ENCODE assay signal across 8 cellular contexts in genomic region chr12:85866929-85867776, GRCh38. TPM values are rescaled to one million over a fixed set of nuclear protein-coding genes. Genes with fewer than 3 reads are reported as not detected.
DNase-seq lines count a peak whose midpoint lies in the region; ATAC-seq and TF ChIP-seq lines count a peak whose summit lies in the region.

No MANE protein-coding gene starts in this region.

- no peak overlapping the region for H3K14ac ChIP-seq in H9 (ENCODE audit: insufficient read depth, low read length)

- H2BK5ac ChIP-seq in H9 (ENCODE audit: insufficient read length, low read length), result no peak overlapping the region

- peaks cover 0 to 5% of the 10 kb centered on the region in 2 donors for H3K4me1 Mint-ChIP-seq in natural killer cell
- no peaks in the 10 kb centered on the region for H3K4me1 Mint-ChIP-seq in natural killer cell treated with Interleukin-12 subunit alpha and Interleukin-12 subunit beta and Interleukin-15 and Interleukin-18, amount 100 ng/mL, for 72 hours (ENCODE audit: low read depth in 2 of 2)
- peaks cover 0 to 4% of the 10 kb centered on the region in 2 experiments; a peak in 1 of 4 replicates for H3K4me1 Mint-ChIP-seq in H9

- no peak overlapping the region for H3K4ac ChIP-seq in H9 (ENCODE audit: low read depth, low read length)

- H3K27ac ChIP-seq in H9 (ENCODE audit: insufficient read length, low read depth, low read length), result no peak overlapping the region
- H3K27ac ChIP-seq in Peyer's patch, result no peak overlapping the region
- no peak overlapping the region for H3K27ac ChIP-seq in neural cell (ENCODE audit: low read length)

- no peaks in the 10 kb centered on the region for H3K36me3 ChIP-seq in Peyer's patch
- no peaks in the 10 kb centered on the region for H3K36me3 ChIP-seq in neural cell (ENCODE audit: insufficient read depth, low read length)

- no peak overlapping the region for H3K23ac ChIP-seq in H9 (ENCODE audit: insufficient read length, low read depth, low read length)

- H3K27me3 Mint-ChIP-seq in natural killer cell (ENCODE audit: low read depth in 2 of 2) (peaks cover 0 to 8% of the 10 kb centered on the region in 2 donors), H9 (ENCODE audit: low read depth) (no peaks in the 10 kb centered on the region)
- H3K27me3 Mint-ChIP-seq in natural killer cell treated with Interleukin-12 subunit alpha and Interleukin-12 subunit beta and Interleukin-15 and Interleukin-18, amount 100 ng/mL, for 72 hours, result peaks cover 0 to 3% of the 10 kb centered on the region in 2 donors

- H3K56ac ChIP-seq in H9 (ENCODE audit: insufficient read length, low read depth, low read length), result no peak overlapping the region

- no CpG with 5 or more reads among the region's 5 CpGs for WGBS in H9 (ENCODE audit: extremely low coverage, insufficient read length, low lambda C conversion rate)

- H3K27ac Mint-ChIP-seq in natural killer cell (no peak overlapping the region), H9 (no peak overlapping the region)
- no peak overlapping the region for H3K27ac Mint-ChIP-seq in natural killer cell treated with Interleukin-12 subunit alpha and Interleukin-12 subunit beta and Interleukin-15 and Interleukin-18, amount 100 ng/mL, for 72 hours

- TF ChIP-seq POLR2A in Peyer's patch (IDR thresholded peaks at IDR 0.05), result no peak

- no peak overlapping the region for H3K4me3 ChIP-seq in Peyer's patch
- no peak overlapping the region for H3K4me3 ChIP-seq in neural cell (ENCODE audit: low read length)

- peak; percentile 64 for TF ChIP-seq CTCF in natural killer cell (IDR thresholded peaks at IDR 0.05)
- peak; percentile 86 for TF ChIP-seq CTCF in H9 (conservative IDR thresholded peaks at IDR 0.05)
- peak in 5 of 6 experiments; percentile 37 to 88 (median 80) for TF ChIP-seq CTCF in Peyer's patch (IDR thresholded peaks at IDR 0.05)
- peak; percentile 79 for TF ChIP-seq CTCF in neural cell (IDR thresholded peaks at IDR 0.05; ENCODE audit: poor library complexity, severe bottlenecking)

- H3K79me1 ChIP-seq in H9 (ENCODE audit: insufficient read depth, low read depth, low read length, poor library complexity, severe bottlenecking), result no peaks in the 10 kb centered on the region

- H3K9me3 ChIP-seq in H9 (ENCODE audit: control insufficient read depth, low read depth, low read length), result no peaks in the 10 kb centered on the region
- H3K9me3 ChIP-seq in Peyer's patch, result no peaks in the 10 kb centered on the region
- no peaks in the 10 kb centered on the region for H3K9me3 ChIP-seq in neural cell (ENCODE audit: low read length)

- no peak overlapping the region for H4K5ac ChIP-seq in H9 (ENCODE audit: insufficient read length, low read depth, low read length)

- intact Hi-C loops in natural killer cell (cut with micrococcal nuclease), result loop anchor here (2.0 kb wide), 2 partner anchors 398 to 442 kb away; no protein-coding TSS in a partner anchor

- ATAC-seq in natural killer cell, result peak; percentile 54 to 75 (median 75)
- no peak for ATAC-seq in natural killer cell treated with Interleukin-12 subunit alpha and Interleukin-12 subunit beta and Interleukin-15 and Interleukin-18, amount 100 ng/mL, for 72 hours
- peak; percentile 83 for ATAC-seq in esophagus mucosa

- H3K79me2 ChIP-seq in H9 (ENCODE audit: insufficient read depth, low read length), result no peaks in the 10 kb centered on the region
- no peaks in the 10 kb centered on the region for H3K79me2 ChIP-seq in neural cell (replicated peaks; ENCODE audit: insufficient read depth, low read length)

- H2BK12ac ChIP-seq in H9 (ENCODE audit: insufficient read length, low read depth, low read length), result no peak overlapping the region

- H3K4me2 ChIP-seq in H9 (ENCODE audit: insufficient read depth, insufficient read length, low read length), result no peak overlapping the region
- H3K4me2 ChIP-seq in neural cell (ENCODE audit: low read length), result no peak overlapping the region

- H3K18ac ChIP-seq in H9 (ENCODE audit: insufficient read length, low read depth, low read length), result no peak overlapping the region

- H3K4me1 ChIP-seq in H9 (ENCODE audit: insufficient read depth, low read length), result no peaks in the 10 kb centered on the region
- no peaks in the 10 kb centered on the region for H3K4me1 ChIP-seq in Peyer's patch

- DNase-seq in natural killer cell, result no peak
- no peak for DNase-seq in natural killer cell treated with Interleukin-12 subunit alpha and Interleukin-12 subunit beta and Interleukin-15 and Interleukin-18, amount 100 ng/mL, for 72 hours (ENCODE audit: low spot score)
- DNase-seq in H9, result no peak
- peak; percentile 72 for DNase-seq in KBM-7
- DNase-seq in Peyer's patch, result no peak
- DNase-seq in DMS79 treated with DMSO at 0.1 percent for 48 hours (lab: John Stamatoyannopoulos, UW), result no peak

- no peak overlapping the region for H2BK15ac ChIP-seq in H9 (ENCODE audit: low read depth, low read length)

- no peaks in the 10 kb centered on the region for H3K9me2 ChIP-seq in neural cell (ENCODE audit: insufficient read depth, low read length)

- H2BK20ac ChIP-seq in H9 (ENCODE audit: low read depth, low read length, poor library complexity, severe bottlenecking), result no peak overlapping the region

- H4K20me1 ChIP-seq in H9 (ENCODE audit: control insufficient read depth, insufficient read depth, insufficient read length) (no peaks in the 10 kb centered on the region), neural cell (ENCODE audit: insufficient read depth) (no peaks in the 10 kb centered on the region)

- no peak overlapping the region for H3T11ph ChIP-seq in H9 (ENCODE audit: low read length)

- H3K9ac ChIP-seq in H9 (ENCODE audit: extremely low read depth, insufficient read length, low read length) (no peak overlapping the region), neural cell (ENCODE audit: low read length) (no peak overlapping the region)

- H2BK120ac ChIP-seq in H9 (ENCODE audit: low read depth, low read length, poor library complexity, severe bottlenecking), result no peak overlapping the region

- in situ Hi-C loops in KBM-7 (cut with MboI; ENCODE audit: low pct_unique_long_range_greater_than_20kb, low sequenced_read_pairs), result loop anchor here (25.0 kb wide), 1 partner anchor 280 kb away; no protein-coding TSS in a partner anchor

- H3K4me3 Mint-ChIP-seq in natural killer cell (no peak overlapping the region), H9 (no peak overlapping the region)
- no peak overlapping the region for H3K4me3 Mint-ChIP-seq in natural killer cell treated with Interleukin-12 subunit alpha and Interleukin-12 subunit beta and Interleukin-15 and Interleukin-18, amount 100 ng/mL, for 72 hours

- no peak overlapping the region for H4K91ac ChIP-seq in H9 (ENCODE audit: insufficient read length, low read depth, low read length)

- H4K8ac ChIP-seq in H9 (replicated peaks; ENCODE audit: insufficient read length, low read depth, low read length), result no peak overlapping the region

- H2AFZ ChIP-seq in H9 (ENCODE audit: low read length) (no peak overlapping the region), neural cell (ENCODE audit: low read depth, low read length) (no peak overlapping the region)

- no peak overlapping the region for H2AK5ac ChIP-seq in H9 (ENCODE audit: insufficient read length, low read length)

- peak; percentile 81 for TF ChIP-seq RAD21 in neural cell (conservative IDR thresholded peaks at IDR 0.05)

- H3F3A ChIP-seq in neural cell (ENCODE audit: insufficient read depth, low read length, poor library complexity, severe bottlenecking), result no peaks in the 10 kb centered on the region

- H3K23me2 ChIP-seq in H9 (ENCODE audit: insufficient read length, low read depth, low read length, poor library complexity, severe bottlenecking), result no peaks in the 10 kb centered on the region

- TF ChIP-seq EP300 in neural cell (conservative IDR thresholded peaks at IDR 0.05; ENCODE audit: poor library complexity, severe bottlenecking), result no peak

- H3K36me3 Mint-ChIP-seq in natural killer cell, result no peaks in the 10 kb centered on the region
- no peaks in the 10 kb centered on the region for H3K36me3 Mint-ChIP-seq in natural killer cell treated with Interleukin-12 subunit alpha and Interleukin-12 subunit beta and Interleukin-15 and Interleukin-18, amount 100 ng/mL, for 72 hours
- peaks cover 0 to 6% (median 5%) of the 10 kb centered on the region in 3 experiments; a peak in 4 of 7 replicates for H3K36me3 Mint-ChIP-seq in H9 (ENCODE audit: insufficient read depth in 1 of 3, low read depth in 3 of 3)

- H3K27me3 ChIP-seq in H9 (ENCODE audit: insufficient read depth, low read length), result no peaks in the 10 kb centered on the region
- H3K27me3 ChIP-seq in Peyer's patch, result no peaks in the 10 kb centered on the region
- H3K27me3 ChIP-seq in neural cell (ENCODE audit: insufficient read depth, low read depth, low read length), result no peaks in the 10 kb centered on the region

- H3K9me3 Mint-ChIP-seq in natural killer cell (no peaks in the 10 kb centered on the region), H9 (peaks cover 0 to 3% of the 10 kb centered on the region in 2 experiments; a peak in 2 of 5 replicates)
- H3K9me3 Mint-ChIP-seq in natural killer cell treated with Interleukin-12 subunit alpha and Interleukin-12 subunit beta and Interleukin-15 and Interleukin-18, amount 100 ng/mL, for 72 hours, result no peaks in the 10 kb centered on the region

TF ChIP-seq in neural cell, 6 proteins besides CTCF, POLR2A, EP300 and RAD21 (continues in another document):
- TF ChIP-seq EZH2 (IDR thresholded peaks at IDR 0.05; ENCODE audit: borderline replicate concordance, insufficient read depth, low read length, poor library complexity, severe bottlenecking), result no peak

RNA-seq across cellular contexts. Expression of gene NTS, which starts 6.9 kb away (rescaled TPM):
- not detected for total RNA-seq in natural killer cell
- not detected for total RNA-seq in natural killer cell treated with Interleukin-12 subunit alpha and Interleukin-12 subunit beta and Interleukin-15 and Interleukin-18, amount 100 ng/mL, for 72 hours
- total RNA-seq in H9 (2021), result 5.1 and 5.7 TPM in 2 replicates
- total RNA-seq in Peyer's patch, result 100 to 1,000 TPM in 1 of 4 donors, 10 to 100 TPM in 2, not detected in 1; 35.4 to 241 (median 72.8) TPM
- total RNA-seq in esophagus mucosa, result 0.16 TPM
- 48.3 and 60.1 TPM in 2 replicates for polyA plus RNA-seq in neural cell
- 17.3 and 20.4 TPM in 2 replicates for polyA minus RNA-seq in neural cell

RNA-seq across cellular contexts. Expression of gene RASSF9, which starts 30.9 kb away (rescaled TPM):
- total RNA-seq in natural killer cell (not detected), H9 (2021) (0.04 TPM in 2 replicates), Peyer's patch (1 to 10 TPM in 3 of 4 donors, under 1 TPM in 1; 0.83 to 1.4 (median 1.1) TPM), esophagus mucosa (4.6 TPM)
- not detected for total RNA-seq in natural killer cell treated with Interleukin-12 subunit alpha and Interleukin-12 subunit beta and Interleukin-15 and Interleukin-18, amount 100 ng/mL, for 72 hours
- polyA plus RNA-seq in neural cell, result 0.04 TPM in 1 of 2 replicates, not detected in the other
- polyA minus RNA-seq in neural cell, result 0.12 TPM in 1 of 2 replicates, not detected in the other

Comparison
In these comparisons a context has a peak if more than half of its experiments do, and no peak if none do; other contexts are left out.
1. ATAC-seq: peak in natural killer cell (3 of 3) and esophagus mucosa (single experiment); none in natural killer cell treated with Interleukin-12 subunit alpha and Interleukin-12 subunit beta and Interleukin-15 and Interleukin-18, amount 100 ng/mL, for 72 hours (0 of 2).
2. Peak in every context shown above with its lines, with median percentiles within 50 percentile points of each other: CTCF ChIP-seq.